Comparison of ENCODE assay signal across 8 cellular contexts in the genomic region with DNA sequence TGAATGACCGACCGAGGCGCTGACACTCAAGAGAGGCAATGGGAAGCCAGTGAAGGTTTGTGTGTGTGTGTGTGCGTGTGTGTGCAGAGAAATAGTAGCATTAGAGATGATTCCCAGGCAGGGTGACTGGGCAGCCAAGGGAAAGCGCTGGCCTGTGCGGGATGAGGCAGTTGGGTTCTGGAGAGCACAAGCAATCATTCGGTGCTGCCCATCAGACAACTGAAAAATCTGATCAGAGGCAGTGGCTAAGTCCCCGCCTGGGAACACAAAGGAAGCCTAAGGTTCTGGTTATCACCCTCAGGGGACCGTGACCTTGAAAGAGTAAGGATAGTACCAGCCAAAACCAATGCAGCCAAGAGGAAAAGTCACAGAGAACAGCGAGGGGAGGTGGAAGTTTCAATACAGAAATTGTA. TPM values are rescaled to one million over a fixed set of nuclear protein-coding genes. Genes with fewer than 3 reads are reported as not detected.
DNase-seq lines count a peak whose midpoint lies in the region; ATAC-seq and TF ChIP-seq lines count a peak whose summit lies in the region.

No MANE protein-coding gene starts in this region.

- H3K4me3 ChIP-seq in cardiac muscle cell: no peak overlapping the region
- no peak overlapping the region for H3K4me3 ChIP-seq in body of pancreas
- peak overlapping the region; percentile 75 to 95 for H3K4me3 ChIP-seq in vagina

- TF ChIP-seq CTCF in cardiac muscle cell (IDR thresholded peaks at IDR 0.05; ENCODE audit: low read depth, low read length) (no peak), body of pancreas (IDR thresholded peaks at IDR 0.05) (no peak), mesothelial cell of epicardium (IDR thresholded peaks at IDR 0.05; ENCODE audit: unreplicated experiment) (no peak), vagina (IDR thresholded peaks at IDR 0.05) (no peak)

- WGBS in body of pancreas, 2 donors: 44% methylated on average over 10 of the region's 10 CpGs

- H3K27me3 ChIP-seq in cardiac muscle cell: no peaks in the 10 kb centered on the region
- no peaks in the 10 kb centered on the region for H3K27me3 ChIP-seq in body of pancreas
- H3K27me3 ChIP-seq in vagina: no peaks in the 10 kb centered on the region

- no peaks in the 10 kb centered on the region for H3K9me3 Mint-ChIP-seq in mesothelial cell of epicardium

- peak overlapping the region; percentile 96 for H3K4me3 Mint-ChIP-seq in mesothelial cell of epicardium

- TF ChIP-seq POLR2A in body of pancreas (IDR thresholded peaks at IDR 0.05) (no peak), vagina (IDR thresholded peaks at IDR 0.05) (no peak)

- H3K27ac ChIP-seq in cardiac muscle cell: peak overlapping the region; percentile 96
- peak overlapping the region; percentile 91 to 99 (median 98) for H3K27ac ChIP-seq in body of pancreas
- peak overlapping the region; percentile 100 for H3K27ac ChIP-seq in vagina

- no peaks in the 10 kb centered on the region for H3K36me3 Mint-ChIP-seq in mesothelial cell of epicardium

- DNase-seq in cardiac muscle cell (ENCODE audit: low read depth in 1 of 2, low spot score in 1 of 2): peak in 1 of 2 donors; percentile 15
- DNase-seq in left ventricle myocardium superior: no peak
- DNase-seq in body of pancreas: peak; percentile 39 to 65 (median 47)
- DNase-seq in mesothelial cell of epicardium (ENCODE audit: low spot score in 2 of 2, unreplicated experiment in 2 of 2): no peak
- no peak for DNase-seq in vagina (ENCODE audit: extremely low spot score in 2 of 2)
- DNase-seq in left colon: no peak

- no peaks in the 10 kb centered on the region for H3K27me3 Mint-ChIP-seq in mesothelial cell of epicardium (ENCODE audit: low read depth)

- peak overlapping the region; percentile 98 for H3K27ac Mint-ChIP-seq in mesothelial cell of epicardium

- peaks cover 27% of the 10 kb centered on the region for H3K4me1 ChIP-seq in cardiac muscle cell (ENCODE audit: low read depth)
- peaks cover 59% of the 10 kb centered on the region for H3K4me1 ChIP-seq in body of pancreas
- H3K4me1 ChIP-seq in vagina: peaks cover 60% of the 10 kb centered on the region

- ATAC-seq in left ventricle myocardium superior (no peak), body of pancreas (no peak), left colon (no peak), HG02610 (IDR thresholded peaks at IDR 0.05; ENCODE audit: unreplicated experiment) (no peak), GM19397 (IDR thresholded peaks at IDR 0.05; ENCODE audit: unreplicated experiment) (no peak)

- H3K4me1 Mint-ChIP-seq in mesothelial cell of epicardium: peaks cover 43% of the 10 kb centered on the region

- H3K9me3 ChIP-seq in cardiac muscle cell (ENCODE audit: low read depth): no peaks in the 10 kb centered on the region
- H3K9me3 ChIP-seq in body of pancreas: no peaks in the 10 kb centered on the region
- no peaks in the 10 kb centered on the region for H3K9me3 ChIP-seq in vagina

- intact Hi-C loops in left ventricle myocardium superior (cut with micrococcal nuclease): no loop called here
- intact Hi-C loops in body of pancreas (cut with DNase I): no loop called here
- intact Hi-C loops in vagina (cut with DNase I): loop anchor here (10.0 kb wide), 1 partner anchor 46 kb away; no protein-coding TSS in a partner anchor
- intact Hi-C loops in left colon (cut with DNase I, micrococcal nuclease): no loop called here

- no peaks in the 10 kb centered on the region for H3K36me3 ChIP-seq in cardiac muscle cell
- H3K36me3 ChIP-seq in body of pancreas (replicated peaks in 1 of 2; ENCODE audit: insufficient read depth in 1 of 2, low read depth in 2 of 2): no peaks in the 10 kb centered on the region
- no peaks in the 10 kb centered on the region for H3K36me3 ChIP-seq in vagina

RNA-seq across cellular contexts. Expression of a gene that starts 0.9 kb away (rescaled TPM):
- total RNA-seq in cardiac muscle cell (54.0 and 84.9 TPM in 2 replicates), left ventricle myocardium superior (82.4 TPM), body of pancreas (100 to 1,000 TPM; 332 to 458 TPM), mesothelial cell of epicardium (142 to 157 TPM (median 145 TPM) in 3 replicates), vagina (110 TPM), left colon (100 to 1,000 TPM; 487 to 575 TPM)
- 98.7 and 160 TPM in 2 replicates for polyA plus RNA-seq in cardiac muscle cell

RNA-seq across cellular contexts. Expression of a gene that starts 48.2 kb away (rescaled TPM):
- total RNA-seq in cardiac muscle cell (10.9 and 25.6 TPM in 2 replicates), left ventricle myocardium superior (20.6 TPM), body of pancreas (10 to 100 TPM in 1 of 2 donors, 1 to 10 TPM in 1; 2.0 to 22.3 TPM), mesothelial cell of epicardium (16.3 to 18.6 TPM (median 16.5 TPM) in 3 replicates), vagina (15.2 TPM), left colon (10 to 100 TPM; 12.3 to 15.7 TPM)
- 28.3 and 37.8 TPM in 2 replicates for polyA plus RNA-seq in cardiac muscle cell

RNA-seq across cellular contexts. Expression of a gene that starts 48.6 kb away (rescaled TPM):
- total RNA-seq in cardiac muscle cell (19.9 and 31.0 TPM in 2 replicates), left ventricle myocardium superior (42.7 TPM), body of pancreas (10 to 100 TPM; 24.1 to 26.0 TPM), mesothelial cell of epicardium (40.4 to 43.2 TPM (median 41.0 TPM) in 3 replicates), vagina (40.0 TPM), left colon (10 to 100 TPM; 66.8 to 79.2 TPM)
- polyA plus RNA-seq in cardiac muscle cell: 31.3 and 45.8 TPM in 2 replicates

Comparison
In these comparisons a context has a peak if more than half of its experiments do, and no peak if none do; other contexts are left out.
1. DNase-seq: peak in body of pancreas (4 of 4); none in left ventricle myocardium superior (single experiment), mesothelial cell of epicardium (0 of 2), vagina (0 of 2) and left colon (0 of 2).
2. H3K4me3 ChIP-seq: peak in vagina (2 of 2); none in cardiac muscle cell (single experiment) and body of pancreas (0 of 2).
3. Peak in every context shown above with its lines, with median percentiles within 50 percentile points of each other: H3K27ac ChIP-seq.